8 cellular contexts compared by ENCODE assay signal in the genomic region with DNA sequence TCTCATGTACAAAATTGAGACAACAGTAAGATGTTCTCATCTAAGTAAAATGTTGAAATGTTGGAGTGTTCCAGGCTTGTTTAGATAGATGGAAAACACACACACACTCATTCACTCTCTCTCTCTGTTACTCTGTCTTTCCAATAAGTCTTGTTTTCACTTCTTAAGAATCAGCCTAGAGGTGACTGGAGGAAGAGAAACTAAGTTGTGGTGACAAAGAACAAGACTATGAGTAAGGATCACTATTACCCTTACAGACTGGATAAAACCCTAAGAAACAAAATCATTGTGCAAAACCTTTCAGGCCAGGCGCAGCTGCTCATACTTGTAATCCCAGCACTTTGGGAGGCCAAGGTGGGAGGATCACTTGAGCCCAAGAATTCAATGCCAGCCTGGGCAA.
A peak's percentile ranks its signal among the peaks of the same experiment; 100 is the strongest.
DNase-seq lines count a peak whose midpoint lies in the region; ATAC-seq lines count a peak whose summit lies in the region.
"Not testable (repeated sequence)": the region's sequence is repeated elsewhere in the genome, so short reads cannot be mapped to it uniquely, and the experiment has no call there.

No MANE protein-coding gene starts in this region.

- CTCF ChIA-PET in activated CD4-positive, alpha-beta memory T cell treated with anti-CD3 and anti-CD28 coated beads for 36 hours (lab: Charles Lee), result not testable (repeated sequence)

- H3K4me3 Mint-ChIP-seq in activated CD4-positive, alpha-beta memory T cell treated with anti-CD3 and anti-CD28 coated beads for 36 hours; activated naive CD8-positive, alpha-beta T cell treated with anti-CD3 and anti-CD28 coated beads, Interleukin-2, amount 50 U/mL, for 24 hours; stimulated activated naive CD8-positive, alpha-beta T cell treated with anti-CD3 and anti-CD28 coated beads, Interleukin-15, Interleukin-2, amounts not matched to agents 100 ng/mL and 50 ng/mL, for 24 hours: not testable (repeated sequence)

- not testable (repeated sequence) for H3K36me3 Mint-ChIP-seq in activated CD4-positive, alpha-beta memory T cell treated with anti-CD3 and anti-CD28 coated beads for 36 hours; activated naive CD8-positive, alpha-beta T cell treated with anti-CD3 and anti-CD28 coated beads, Interleukin-2, amount 50 U/mL, for 24 hours (ENCODE audit: low read depth); stimulated activated naive CD8-positive, alpha-beta T cell treated with anti-CD3 and anti-CD28 coated beads, Interleukin-15, Interleukin-2, amounts not matched to agents 100 ng/mL and 50 ng/mL, for 24 hours (ENCODE audit: low read depth)

- intact Hi-C loops in activated CD4-positive, alpha-beta memory T cell treated with anti-CD3 and anti-CD28 coated beads for 36 hours (cut with micrococcal nuclease), result not testable (repeated sequence)

- H3K27me3 Mint-ChIP-seq in activated CD4-positive, alpha-beta memory T cell treated with anti-CD3 and anti-CD28 coated beads for 36 hours; activated naive CD8-positive, alpha-beta T cell treated with anti-CD3 and anti-CD28 coated beads, Interleukin-2, amount 50 U/mL, for 24 hours; stimulated activated naive CD8-positive, alpha-beta T cell treated with anti-CD3 and anti-CD28 coated beads, Interleukin-15, Interleukin-2, amounts not matched to agents 100 ng/mL and 50 ng/mL, for 24 hours: not testable (repeated sequence)

- ATAC-seq in GM18867 (IDR thresholded peaks at IDR 0.05; ENCODE audit: unreplicated experiment) (peak; percentile 98), GM19463 (IDR thresholded peaks at IDR 0.05; ENCODE audit: unreplicated experiment) (peak; percentile 98), GM21786 (IDR thresholded peaks at IDR 0.05; ENCODE audit: unreplicated experiment) (peak; percentile 93), HG02970 (IDR thresholded peaks at IDR 0.05; ENCODE audit: low FRiP score, unreplicated experiment) (peak; percentile 69), HG03354 (IDR thresholded peaks at IDR 0.05; ENCODE audit: poor library complexity, severe bottlenecking, unreplicated experiment) (peak; percentile 92)
- peak; percentile 93 for ATAC-seq in activated naive CD8-positive, alpha-beta T cell treated with anti-CD3 and anti-CD28 coated beads, Interleukin-2, amount 50 U/mL, for 24 hours

- H3K4me1 Mint-ChIP-seq in activated CD4-positive, alpha-beta memory T cell treated with anti-CD3 and anti-CD28 coated beads for 36 hours (ENCODE audit: low read depth), result peaks cover 24% of the 10 kb centered on the region
- peaks cover 31% of the 10 kb centered on the region for H3K4me1 Mint-ChIP-seq in activated naive CD8-positive, alpha-beta T cell treated with anti-CD3 and anti-CD28 coated beads, Interleukin-2, amount 50 U/mL, for 24 hours
- peaks cover 32% of the 10 kb centered on the region for H3K4me1 Mint-ChIP-seq in stimulated activated naive CD8-positive, alpha-beta T cell treated with anti-CD3 and anti-CD28 coated beads, Interleukin-15, Interleukin-2, amounts not matched to agents 100 ng/mL and 50 ng/mL, for 24 hours (ENCODE audit: low read depth)

- POLR2A ChIA-PET in activated CD4-positive, alpha-beta memory T cell treated with anti-CD3 and anti-CD28 coated beads for 36 hours (lab: Charles Lee), result not testable (repeated sequence)

- peak overlapping the region; percentile 87 for H3K27ac Mint-ChIP-seq in activated CD4-positive, alpha-beta memory T cell treated with anti-CD3 and anti-CD28 coated beads for 36 hours
- peak overlapping the region; percentile 88 for H3K27ac Mint-ChIP-seq in activated naive CD8-positive, alpha-beta T cell treated with anti-CD3 and anti-CD28 coated beads, Interleukin-2, amount 50 U/mL, for 24 hours
- H3K27ac Mint-ChIP-seq in stimulated activated naive CD8-positive, alpha-beta T cell treated with anti-CD3 and anti-CD28 coated beads, Interleukin-15, Interleukin-2, amounts not matched to agents 100 ng/mL and 50 ng/mL, for 24 hours, result peak overlapping the region; percentile 84

- not testable (repeated sequence) for DNase-seq in activated CD4-positive, alpha-beta memory T cell treated with anti-CD3 and anti-CD28 coated beads for 36 hours; activated naive CD8-positive, alpha-beta T cell treated with anti-CD3 and anti-CD28 coated beads, Interleukin-2, amount 50 U/mL, for 24 hours

- not testable (repeated sequence) for H3K9me3 Mint-ChIP-seq in activated CD4-positive, alpha-beta memory T cell treated with anti-CD3 and anti-CD28 coated beads for 36 hours; activated naive CD8-positive, alpha-beta T cell treated with anti-CD3 and anti-CD28 coated beads, Interleukin-2, amount 50 U/mL, for 24 hours; stimulated activated naive CD8-positive, alpha-beta T cell treated with anti-CD3 and anti-CD28 coated beads, Interleukin-15, Interleukin-2, amounts not matched to agents 100 ng/mL and 50 ng/mL, for 24 hours
